ENCODE assay signal across 8 cellular contexts in genomic region chr9:121267689-121268597, GRCh38. TPM values are rescaled to one million over a fixed set of nuclear protein-coding genes. Genes with fewer than 3 reads are reported as not detected.
DNase-seq lines count a peak whose midpoint lies in the region; ATAC-seq and TF ChIP-seq lines count a peak whose summit lies in the region.

TSS of gene GSN (plus strand) at chr9:121268162. CDS start at chr9:121301972, 33,810 bp downstream.

- intact Hi-C loops in Panc1 (cut with micrococcal nuclease; ENCODE audit: unreplicated experiment), result no loop called here
- intact Hi-C loops in natural killer cell (cut with micrococcal nuclease), result no loop called here

- in situ Hi-C loops in ACHN (cut with HindIII; ENCODE audit: low pct_ligation_motif_present, low pct_unique_long_range_greater_than_20kb, low sequenced_read_pairs), result no loop called here
- in situ Hi-C loops in GM18951 (cut with MboI; ENCODE audit: low sequenced_read_pairs, unreplicated experiment), result no loop called here
- in situ Hi-C loops in Panc1 (cut with HindIII; ENCODE audit: low pct_unique_long_range_greater_than_20kb, low sequenced_read_pairs), result no loop called here

- H3K27ac ChIP-seq in Panc1 (ENCODE audit: low read length) (peak within 1 kb of the TSS; percentile 88), subcutaneous abdominal adipose tissue (ENCODE audit: low read depth, low read length) (peak within 1 kb of the TSS; percentile 69)

- H3K4me1 ChIP-seq in Panc1 (ENCODE audit: control insufficient read depth, insufficient read depth, low read length) (peaks cover 34% of the 10 kb centered on the region), subcutaneous abdominal adipose tissue (ENCODE audit: control insufficient read depth in 5 of 5, insufficient read depth in 5 of 5, low read length in 5 of 5) (peaks cover 12 to 64% (median 54%) of the 10 kb centered on the region in 5 donors)

- no peaks in the 10 kb centered on the region for H3K9me3 Mint-ChIP-seq in natural killer cell

- peak; percentile 43 for TF ChIP-seq POLR2A in GM18951 (IDR thresholded peaks at IDR 0.05; ENCODE audit: extremely low read depth, insufficient read depth, insufficient read length)

- no peaks in the 10 kb centered on the region for H3K9me3 ChIP-seq in Panc1 (ENCODE audit: control insufficient read depth, insufficient read depth, low read depth, low read length)
- H3K9me3 ChIP-seq in subcutaneous abdominal adipose tissue (ENCODE audit: control insufficient read depth in 5 of 5, low read length in 5 of 5), result no peaks in the 10 kb centered on the region

- BruUV-seq in Panc1 (replicated peaks; lab: Mats Ljungman, UMichigan), result no TSS peak

- H3K9ac ChIP-seq in subcutaneous abdominal adipose tissue (ENCODE audit: low read length in 5 of 5), result peak within 1 kb of the TSS; percentile 38 to 76 (median 71)

- H3K36me3 ChIP-seq in Panc1 (ENCODE audit: control insufficient read depth, insufficient read depth, low read length), result no peaks in the 10 kb centered on the region; the same call in 1 of the 2 replicates
- no peaks in the 10 kb centered on the region for H3K36me3 ChIP-seq in subcutaneous abdominal adipose tissue (ENCODE audit: control insufficient read depth in 5 of 5, insufficient read depth in 5 of 5, low read length in 5 of 5)

- H3K4me3 ChIP-seq in Panc1 (ENCODE audit: low read depth in 2 of 2, low read length in 2 of 2), result peak within 1 kb of the TSS; percentile 67 to 76
- peak within 1 kb of the TSS; percentile 83 for H3K4me3 ChIP-seq in fibroblast of pulmonary artery (replicated peaks; ENCODE audit: low read depth, low read length)
- H3K4me3 ChIP-seq in subcutaneous abdominal adipose tissue (ENCODE audit: low read depth in 1 of 5, low read length in 5 of 5), result peak within 1 kb of the TSS; percentile 74 to 88 (median 80)

- CTCF ChIA-PET in Panc1 (lab: Charles Lee), result interaction anchor here (0.5 to 1.8 kb wide), 2 partner anchors 11 to 194 kb away, joined by 12 read pairs; no protein-coding TSS in a partner anchor

- TF ChIP-seq CTCF in Panc1 (IDR thresholded peaks at IDR 0.05) (no peak), fibroblast of pulmonary artery (IDR thresholded peaks at IDR 0.05; ENCODE audit: low read length, missing control alignments) (peak; percentile 11), natural killer cell (IDR thresholded peaks at IDR 0.05) (no peak)

- DNase-seq in ACHN (peak; percentile 68), Panc1 (ENCODE audit: low read depth, low spot score) (no peak), fibroblast of pulmonary artery (ENCODE audit: low read depth) (peak; percentile 67), natural killer cell (peak; percentile 61)
- peak; percentile 81 for DNase-seq in activated effector memory CD4-positive, alpha-beta T cell treated with anti-CD3 and anti-CD28 coated beads, Interleukin-2, amount 50 U/mL, for 16 hours

- H3K27ac Mint-ChIP-seq in natural killer cell, result peak within 1 kb of the TSS; percentile 83 to 93

- H3K36me3 Mint-ChIP-seq in natural killer cell, result no peaks in the 10 kb centered on the region

- H3K4me3 Mint-ChIP-seq in natural killer cell, result peak within 1 kb of the TSS; percentile 94

- H3K4me1 Mint-ChIP-seq in natural killer cell, result peaks cover 54 to 55% of the 10 kb centered on the region in 2 donors

- POLR2A ChIA-PET in Panc1 (lab: Charles Lee), result interaction anchor here (0.8 kb wide), 1 partner anchor 9 kb away, joined by 3 read pairs; no protein-coding TSS in a partner anchor

- no peaks in the 10 kb centered on the region for H3K27me3 Mint-ChIP-seq in natural killer cell (ENCODE audit: low read depth in 2 of 2)

- peak; percentile 74 for ATAC-seq in HG03354 (IDR thresholded peaks at IDR 0.05; ENCODE audit: poor library complexity, severe bottlenecking, unreplicated experiment)
- peak; percentile 88 for ATAC-seq in Panc1
- peak; percentile 81 to 87 (median 82) for ATAC-seq in natural killer cell

- H3K27me3 ChIP-seq in Panc1 (ENCODE audit: control insufficient read depth, insufficient read depth, low read length) (no peaks in the 10 kb centered on the region), subcutaneous abdominal adipose tissue (ENCODE audit: control insufficient read depth in 5 of 5, insufficient read depth in 4 of 5, low read length in 5 of 5) (no peaks in the 10 kb centered on the region)

RNA-seq across cellular contexts. Expression of gene GSN, which starts in this region (rescaled TPM):
- total RNA-seq in Panc1 (2021; ENCODE audit: unreplicated experiment) (278 TPM), natural killer cell (100 to 1,000 TPM in 2 of 3 donors, 10 to 100 TPM in 1; 92.9 to 103 (median 103) TPM)
- polyA plus RNA-seq in Panc1 (2012; ENCODE audit: insufficient read length), result 483 TPM
